9 cellular contexts compared by ENCODE assay signal in the genomic region with DNA sequence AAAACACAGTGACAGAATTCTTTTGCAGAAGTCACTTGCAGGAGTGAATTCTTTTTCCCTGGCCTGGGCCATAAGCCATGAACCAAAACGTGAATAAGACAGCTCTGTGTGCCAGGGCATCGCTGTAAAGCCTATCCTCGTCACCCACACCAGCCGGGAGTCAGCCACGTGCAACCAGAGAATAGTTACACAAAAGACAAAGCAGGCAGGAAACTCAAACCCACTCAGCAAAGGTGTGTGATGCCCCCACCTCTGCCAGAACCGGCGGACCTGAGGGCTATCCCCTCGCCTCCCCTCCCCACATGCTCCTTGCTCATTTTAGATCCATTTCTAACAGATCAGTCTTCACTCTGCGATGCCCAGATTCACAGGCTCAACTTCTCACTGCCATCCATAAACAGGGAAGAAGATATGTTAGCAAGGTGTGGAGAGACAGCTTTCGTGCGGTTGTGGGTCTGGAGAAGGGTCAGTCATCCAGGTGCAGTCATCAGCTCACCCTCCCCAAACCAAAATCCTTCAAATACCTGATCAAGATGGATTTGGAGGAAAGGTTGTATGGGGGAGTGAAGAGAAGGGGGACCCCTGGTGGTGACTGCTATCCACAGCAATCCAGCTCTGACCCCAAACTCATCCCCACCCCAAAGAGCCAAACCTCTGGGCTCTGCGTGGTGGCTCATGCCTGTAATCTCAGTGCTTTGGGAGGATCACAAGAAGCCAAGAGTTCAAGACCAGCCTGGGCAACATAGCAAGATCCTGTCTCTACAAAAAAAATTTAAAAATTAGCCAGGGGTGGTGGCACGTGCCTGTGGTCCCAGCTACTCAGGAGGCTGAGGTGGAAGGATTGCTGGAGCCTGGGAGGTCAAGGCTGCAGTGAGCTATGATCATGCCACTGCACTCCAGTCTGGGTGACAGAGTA.
DNase-seq lines count a peak whose midpoint lies in the region; ATAC-seq, FAIRE-seq and TF ChIP-seq lines count a peak whose summit lies in the region.
"Had no signal": no experiment of that assay in that cellular context is flagged by ENCODE, and none has a peak within 500 bp of the region (broad histone marks: within the 10 kb centered on the region; RNA-seq: fewer than 3 reads in every experiment).

No MANE protein-coding gene starts in this region.

- H3K9me3 Mint-ChIP-seq in WTC11 (peaks cover 6% of the 10 kb centered on the region), nephron progenitor cell (peaks cover 5% of the 10 kb centered on the region)

- CTCF ChIA-PET in WTC11 (lab: Charles Lee), result interaction anchor here (0.7 to 4.3 kb wide), 73 partner anchors 9 to 433 kb away, joined by 3 to 100 read pairs (median 5); a partner anchor contains a TSS
- CTCF ChIA-PET in H1 (lab: Charles Lee; ENCODE audit: partially characterized antibody), result interaction anchor here (0.6 to 7.2 kb wide), 67 partner anchors 9 to 1958 kb away, joined by 3 to 165 read pairs (median 4); no protein-coding TSS in a partner anchor

- H2BK5ac ChIP-seq in H1 (ENCODE audit: low read depth, low read length), result no peak overlapping the region

- H3K4me1 Mint-ChIP-seq in WTC11 (peaks cover 55% of the 10 kb centered on the region), nephron progenitor cell (peaks cover 67% of the 10 kb centered on the region)

- no peak overlapping the region; the same call in 1 of the 2 replicates for H2BK12ac ChIP-seq in H1 (ENCODE audit: low read depth, low read length)

- no peak overlapping the region for H3K56ac ChIP-seq in H1 (replicated peaks; ENCODE audit: insufficient read length, low read depth, low read length)

- WGBS in H1 (ENCODE audit: extremely low coverage in 1 of 2, insufficient coverage in 1 of 2, insufficient read length in 1 of 2, insufficient replicate concordance in 2 of 2, low coverage in 1 of 2, low lambda C conversion rate in 2 of 2, missing lambda C conversion rate in 1 of 2), 2 experiments, result 61% methylated on average over 13 of the region's 13 CpGs; no CpG with 5 or more reads in 1 of the 2 experiments

- H2BK15ac ChIP-seq in H1 (ENCODE audit: low read length), result no peak overlapping the region

- H3K9ac ChIP-seq in H1 (replicated peaks in 1 of 4; ENCODE audit: extremely low read depth in 1 of 4, low read depth in 3 of 4, low read length in 3 of 4), result no peak overlapping the region; a peak in 2 of 7 replicates

- no peak overlapping the region; the same call in 1 of the 2 replicates for H2BK20ac ChIP-seq in H1 (ENCODE audit: low read length)

- H3K27me3 Mint-ChIP-seq in WTC11 (ENCODE audit: low read depth) (no peaks in the 10 kb centered on the region; the same call in 1 of the 2 replicates), nephron progenitor cell (ENCODE audit: low read depth, poor library complexity) (peaks cover 3% of the 10 kb centered on the region)

- TF ChIP-seq POLR2A in H1 (IDR thresholded peaks at IDR 0.05; ENCODE audit: control extremely low read depth in 1 of 2, low read depth in 2 of 2, low read length in 2 of 2), result no peak

- H2BK120ac ChIP-seq in H1 (replicated peaks; ENCODE audit: low read depth, low read length), result no peak overlapping the region

- no peaks in the 10 kb centered on the region for H4K20me1 ChIP-seq in H1 (replicated peaks in 1 of 2; ENCODE audit: control insufficient read depth in 1 of 2, insufficient read depth in 2 of 2, low read length in 2 of 2)

- peak overlapping the region; percentile 28 for H4K91ac ChIP-seq in H1 (replicated peaks; ENCODE audit: insufficient read length, low read length)

- no peak overlapping the region for H3K14ac ChIP-seq in H1 (ENCODE audit: insufficient read length)

- H3K27me3 ChIP-seq in H1 (replicated peaks in 1 of 4; ENCODE audit: control insufficient read depth in 3 of 4, extremely low read depth in 1 of 4, insufficient read depth in 3 of 4, low read length in 3 of 4), result no peaks in the 10 kb centered on the region

- H3K27ac Mint-ChIP-seq in WTC11 (peak overlapping the region; percentile 57; the same call in 1 of the 2 replicates), nephron progenitor cell (no peak overlapping the region)

- H3K4me2 ChIP-seq in H1 (ENCODE audit: insufficient read depth in 1 of 2, low read depth in 2 of 2, low read length in 2 of 2), result no peak overlapping the region; a peak in 1 of 4 replicates

- no peak overlapping the region for H3K4me3 ChIP-seq in H1 (ENCODE audit: extremely low read depth in 1 of 4, insufficient read depth in 2 of 4, low read depth in 3 of 4, low read length in 4 of 4)

- H3K9me3 ChIP-seq in H1 (ENCODE audit: insufficient read depth in 2 of 2, low read depth in 1 of 2, low read length in 1 of 2), result no peaks in the 10 kb centered on the region

- peaks cover 13 to 40% (median 19%) of the 10 kb centered on the region in 4 experiments for H3K4me1 ChIP-seq in H1 (replicated peaks in 1 of 4; ENCODE audit: control insufficient read depth in 3 of 4, insufficient read depth in 4 of 4, low read length in 3 of 4)

- ATAC-seq in GM18867 (IDR thresholded peaks at IDR 0.05; ENCODE audit: unreplicated experiment) (peak; percentile 70), WTC11 (peak; percentile 79)

- no peak overlapping the region for H2AFZ ChIP-seq in H1 (ENCODE audit: low read length)

- H3K79me1 ChIP-seq in H1 (ENCODE audit: low read depth, low read length), result peaks cover 2% of the 10 kb centered on the region; the same call in 1 of the 2 replicates

- TF ChIP-seq RAD21 in H1 (IDR thresholded peaks at IDR 0.05 in 1 of 2, conservative IDR thresholded peaks at IDR 0.05 in 1 of 2; ENCODE audit: low read depth in 2 of 2, low read length in 2 of 2), result peak; percentile 76 to 82

- no peak overlapping the region for H3K18ac ChIP-seq in H1 (ENCODE audit: extremely low read depth, low read length)

- TF ChIP-seq CTCF in WTC11 (IDR thresholded peaks at IDR 0.05) (peak; percentile 76), H1 (IDR thresholded peaks at IDR 0.05; ENCODE audit: control extremely low read depth in 1 of 3, insufficient read depth in 1 of 3, low read depth in 1 of 3, low read length in 3 of 3) (peak; percentile 79 to 88 (median 81)), nephron progenitor cell (IDR thresholded peaks at IDR 0.05) (peak; percentile 81)

- FAIRE-seq in H1 (lab: Jason Lieb, UNC), result peak; percentile 93

- H3K27ac ChIP-seq in H1 (ENCODE audit: low read depth, low read length), result no peak overlapping the region

- POLR2A ChIA-PET in WTC11 (lab: Charles Lee) (no interaction called here), H1 (lab: Charles Lee; ENCODE audit: partially characterized antibody) (interaction anchor here (0.7 to 1.1 kb wide), 2 partner anchors 11 to 13 kb away, joined by 3 to 4 read pairs; no protein-coding TSS in a partner anchor)

- no peaks in the 10 kb centered on the region for H3K36me3 ChIP-seq in H1 (ENCODE audit: control insufficient read depth in 2 of 4, insufficient read depth in 4 of 4, low read length in 3 of 4)

- no peak overlapping the region for H4K8ac ChIP-seq in H1 (ENCODE audit: extremely low read depth, insufficient read depth, low read length)

- H3K79me2 ChIP-seq in H1 (ENCODE audit: control insufficient read depth in 1 of 2, insufficient read depth in 2 of 2, low read length in 2 of 2), result peaks cover 0 to 11% of the 10 kb centered on the region in 2 experiments; a peak in 1 of 4 replicates

- H2AK5ac ChIP-seq in H1 (ENCODE audit: low read depth, low read length), result no peak overlapping the region

- DNase-seq in Ammon's horn (ENCODE audit: low spot score) (peak; percentile 40), Kasumi-1 (lab: John Stamatoyannopoulos, UW) (peak; percentile 27), WTC11 (ENCODE audit: low spot score) (peak; percentile 72), H1 (ENCODE audit: low read depth in 1 of 2, low spot score in 2 of 2) (peak; percentile 49 to 80), nephron progenitor cell (peak; percentile 60), DMS79 treated with DMSO at 0.1 percent for 48 hours (lab: John Stamatoyannopoulos, UW) (no peak)
- DNase-seq in NK-92 treated with Interleukin-12 subunit alpha and Interleukin-12 subunit beta, amount 100 ng/mL, for 24 hours (lab: John Stamatoyannopoulos, UW), result no peak
- DNase-seq: left cardiac atrium had no signal

- TF ChIP-seq EP300 in H1 (IDR thresholded peaks at IDR 0.05; ENCODE audit: borderline replicate concordance in 1 of 2, low read depth in 2 of 2, low read length in 2 of 2), result no peak

- H3K36me3 Mint-ChIP-seq in WTC11, result no peaks in the 10 kb centered on the region
- H3K36me3 Mint-ChIP-seq in nephron progenitor cell (ENCODE audit: low read depth), result peaks cover 9% of the 10 kb centered on the region

- no peak overlapping the region for H4K5ac ChIP-seq in H1 (ENCODE audit: insufficient read length, low read depth, low read length)

- H3K4me3 Mint-ChIP-seq in WTC11 (no peak overlapping the region), nephron progenitor cell (no peak overlapping the region)

- no peak overlapping the region for H3K4ac ChIP-seq in H1 (replicated peaks; ENCODE audit: insufficient read length, low read depth, low read length)

- H3K23ac ChIP-seq in H1 (ENCODE audit: insufficient read length), result no peak overlapping the region

- peaks cover 2% of the 10 kb centered on the region; the same call in 1 of the 2 replicates for H3K23me2 ChIP-seq in H1 (ENCODE audit: low read depth, low read length)

TF ChIP-seq in WTC11, 78 proteins besides CTCF, POLR2A, EP300 and RAD21:
- no peak for TF ChIP-seq ATF1 (CRISPR knock-in tag; IDR thresholded peaks at IDR 0.05)
- 0 out of 2 replicates have a peak, but pooled peaks have one; percentile 24 for TF ChIP-seq ZNF121 (CRISPR knock-in tag; IDR thresholded peaks at IDR 0.05)
- TF ChIP-seq, protein P1, sequence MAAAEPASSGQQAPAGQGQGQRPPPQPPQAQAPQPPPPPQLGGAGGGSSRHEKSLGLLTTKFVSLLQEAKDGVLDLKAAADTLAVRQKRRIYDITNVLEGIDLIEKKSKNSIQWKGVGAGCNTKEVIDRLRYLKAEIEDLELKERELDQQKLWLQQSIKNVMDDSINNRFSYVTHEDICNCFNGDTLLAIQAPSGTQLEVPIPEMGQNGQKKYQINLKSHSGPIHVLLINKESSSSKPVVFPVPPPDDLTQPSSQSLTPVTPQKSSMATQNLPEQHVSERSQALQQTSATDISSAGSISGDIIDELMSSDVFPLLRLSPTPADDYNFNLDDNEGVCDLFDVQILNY (CRISPR knock-in tag; IDR thresholded peaks at IDR 0.05), result no peak

TF ChIP-seq in H1, 55 proteins besides CTCF, POLR2A, EP300 and RAD21:
- TF ChIP-seq YY1 (IDR thresholded peaks at IDR 0.05; ENCODE audit: low read depth, low read length) (0 out of 2 replicates have a peak, but pooled peaks have one; percentile 16), SP1 (IDR thresholded peaks at IDR 0.05; ENCODE audit: low read depth, low read length) (0 out of 2 replicates have a peak, but pooled peaks have one; percentile 14), KDM1A (IDR thresholded peaks at IDR 0.05; ENCODE audit: borderline replicate concordance, low read length) (0 out of 2 replicates have a peak, but pooled peaks have one; percentile 40)
- TF ChIP-seq, protein P2, sequence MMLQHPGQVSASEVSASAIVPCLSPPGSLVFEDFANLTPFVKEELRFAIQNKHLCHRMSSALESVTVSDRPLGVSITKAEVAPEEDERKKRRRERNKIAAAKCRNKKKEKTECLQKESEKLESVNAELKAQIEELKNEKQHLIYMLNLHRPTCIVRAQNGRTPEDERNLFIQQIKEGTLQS (IDR thresholded peaks at IDR 0.05; ENCODE audit: insufficient read depth, low read depth, low read length), result no peak

Comparison
In these comparisons a context has a peak if more than half of its experiments do, and no peak if none do; other contexts are left out.
1. DNase-seq: peak in Ammon's horn (single experiment), Kasumi-1 (2 of 2), WTC11 (single experiment), H1 (2 of 2) and nephron progenitor cell (single experiment); none in DMS79 treated with DMSO at 0.1 percent for 48 hours (single experiment) and NK-92 treated with Interleukin-12 subunit alpha and Interleukin-12 subunit beta, amount 100 ng/mL, for 24 hours (single experiment).
2. Peak in every context shown above with its lines, with median percentiles within 50 percentile points of each other: CTCF ChIP-seq.